In the genomic region with DNA sequence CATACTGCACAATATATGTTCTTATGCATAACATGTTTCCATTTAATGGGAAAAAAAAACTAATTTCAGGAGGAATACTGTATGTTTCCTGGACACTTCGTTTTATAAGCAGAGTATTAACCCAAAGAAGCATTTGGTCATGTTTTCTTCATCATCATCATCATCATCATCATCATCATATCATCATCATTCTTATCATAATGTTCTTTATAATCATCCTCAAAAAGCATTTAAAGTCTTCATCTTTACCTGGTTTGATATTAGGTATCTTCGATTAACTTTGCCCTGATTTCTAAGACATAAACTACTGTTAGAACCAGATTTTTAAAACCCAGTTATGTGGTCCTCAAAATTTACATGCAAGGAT, we compare ENCODE assay signal across 24 cellular contexts. TPM values are rescaled to one million over a fixed set of nuclear protein-coding genes. Genes with fewer than 3 reads are reported as not detected.
DNase-seq lines count a peak whose midpoint lies in the region; ATAC-seq, FAIRE-seq and TF ChIP-seq lines count a peak whose summit lies in the region.
"Had no signal": no experiment of that assay in that cellular context is flagged by ENCODE, and none has a peak within 500 bp of the region (broad histone marks: within the 10 kb centered on the region; RNA-seq: fewer than 3 reads in every experiment).

No MANE protein-coding gene starts in this region.

- H3K4me3 Mint-ChIP-seq in neural progenitor cell: no peak overlapping the region

- H3K27ac ChIP-seq in OCI-LY1 (ENCODE audit: low read depth, low read length, poor library complexity, severe bottlenecking) (peak overlapping the region; percentile 87), caudate nucleus (ENCODE audit: low read depth, low read length) (peak overlapping the region; percentile 46), neural progenitor cell (peak overlapping the region; percentile 57)
- H3K27ac ChIP-seq: HL-60, SJCRH30 had no signal

- H4K20me1 ChIP-seq in OCI-LY1 (ENCODE audit: insufficient read depth, low read length) (no peaks in the 10 kb centered on the region), neural progenitor cell (ENCODE audit: low read depth) (peaks cover 99% of the 10 kb centered on the region)

- H3K4me3 ChIP-seq in OCI-LY1 (ENCODE audit: low read depth, low read length, poor library complexity, severe bottlenecking) (peak overlapping the region; percentile 53), neural progenitor cell (no peak overlapping the region)
- H3K4me3 ChIP-seq: SJCRH30 had no signal

- H3K9ac ChIP-seq in OCI-LY1 (ENCODE audit: low read length) (peak overlapping the region; percentile 63; the same call in 1 of the 2 replicates), neural progenitor cell (no peak overlapping the region)

- H3K9me3 ChIP-seq in OCI-LY1 (ENCODE audit: low read length): no peaks in the 10 kb centered on the region
- H3K9me3 ChIP-seq in neural progenitor cell (ENCODE audit: low read depth): no peaks in the 10 kb centered on the region
- H3K9me3 ChIP-seq: BE2C, SJCRH30 had no signal

- H3K9me3 Mint-ChIP-seq in neural progenitor cell: no peaks in the 10 kb centered on the region

- peaks cover 32% of the 10 kb centered on the region for H3K4me1 Mint-ChIP-seq in neural progenitor cell

- no peaks in the 10 kb centered on the region for H3K9me2 ChIP-seq in OCI-LY1 (ENCODE audit: low read depth, low read length)

- H3K36me3 ChIP-seq in OCI-LY1 (ENCODE audit: insufficient read depth, low read length): 0 out of 2 replicates have a peak, but pooled peaks cover 4% of the 10 kb centered on the region
- no peaks in the 10 kb centered on the region for H3K36me3 ChIP-seq in neural progenitor cell
- H3K36me3 ChIP-seq: BE2C, SJCRH30 had no signal

- H3K27me3 Mint-ChIP-seq in neural progenitor cell (ENCODE audit: insufficient read depth, low read depth): no peaks in the 10 kb centered on the region

- peak; percentile 36 for FAIRE-seq in GM18507 (lab: Jason Lieb, UNC)
- FAIRE-seq: RCC 7860 had no signal

- H3K4me2 ChIP-seq in OCI-LY1 (ENCODE audit: low read length): peak overlapping the region; percentile 76
- peak overlapping the region; percentile 70 for H3K4me2 ChIP-seq in neural progenitor cell

- H3F3A ChIP-seq in OCI-LY1 (ENCODE audit: insufficient read depth, low read length) (no peaks in the 10 kb centered on the region), neural progenitor cell (ENCODE audit: low read depth) (peaks cover 61% of the 10 kb centered on the region)

- H2AFZ ChIP-seq in OCI-LY1 (ENCODE audit: low read length): no peak overlapping the region
- H2AFZ ChIP-seq in neural progenitor cell (replicated peaks): no peak overlapping the region

- TF ChIP-seq POLR2A in erythroblast (IDR thresholded peaks at IDR 0.05; ENCODE audit: low read length): no peak

- no peak overlapping the region for H3K27ac Mint-ChIP-seq in neural progenitor cell

- H3K27me3 ChIP-seq in OCI-LY1 (ENCODE audit: insufficient read depth, low read length): no peaks in the 10 kb centered on the region
- no peaks in the 10 kb centered on the region for H3K27me3 ChIP-seq in neural progenitor cell
- H3K27me3 ChIP-seq: BE2C, SJCRH30 had no signal

- TF ChIP-seq CTCF in OCI-LY1 (IDR thresholded peaks at IDR 0.05; ENCODE audit: low read length): no peak
- no peak for TF ChIP-seq CTCF in neural progenitor cell (IDR thresholded peaks at IDR 0.05)

- H3K79me2 ChIP-seq in OCI-LY1 (ENCODE audit: insufficient read depth, low read length): peaks cover 10% of the 10 kb centered on the region; the same call in 1 of the 2 replicates
- H3K79me2 ChIP-seq in neural progenitor cell (ENCODE audit: low read depth): peaks cover 100% of the 10 kb centered on the region

- no peak for ATAC-seq in HG03460 (IDR thresholded peaks at IDR 0.05; ENCODE audit: unreplicated experiment)
- ATAC-seq: HCT116 had no signal

- peaks cover 5% of the 10 kb centered on the region for H3K36me3 Mint-ChIP-seq in neural progenitor cell

- H3K4me1 ChIP-seq in OCI-LY1 (ENCODE audit: insufficient read depth, low read length, severe bottlenecking) (peaks cover 70% of the 10 kb centered on the region), neural progenitor cell (peaks cover 70% of the 10 kb centered on the region)

- DNase-seq in GM18507 (ENCODE audit: extremely low spot score, insufficient read length, low read depth) (no peak), caudate nucleus (lab: John Stamatoyannopoulos, UW) (no peak), neural progenitor cell (ENCODE audit: low spot score) (no peak), AG08396 (ENCODE audit: low spot score) (no peak), erythroblast (lab: John Stamatoyannopoulos, UW) (no peak), NCI-H2029 (lab: John Stamatoyannopoulos, UW) (no peak)
- DNase-seq: BE2C, EL, GF-D8, IMR-90, NCI-H1694, NCI-H2081 treated with DMSO at 0.1 percent for 48 hours, NCI-H2171 treated with DMSO at 0.1 percent for 48 hours, NCI-H524 treated with DMSO at 0.1 percent for 48 hours, NCI-H82, OCI-M1, SJCRH30 had no signal

RNA-seq across cellular contexts. Expression of a gene that starts 47.9 kb away (rescaled TPM):
- 72.9 and 106 TPM in 2 replicates for total RNA-seq in neural progenitor cell (ENCODE audit: low replicate concordance)
- total RNA-seq: H1, HT-29 had no signal
